In genomic region chrX:46477435-46477834, GRCh38 we compare ENCODE assay signal across 16 cellular contexts.
"Had no signal": no experiment of that assay in that cellular context is flagged by ENCODE, and none has a peak within 500 bp of the region (broad histone marks: within the 10 kb centered on the region; RNA-seq: fewer than 3 reads in every experiment).

No MANE protein-coding gene starts in this region.

- H3K36me3 ChIP-seq: cardiac muscle cell, colonic mucosa, uterus had no signal

- H3K27ac ChIP-seq: cardiac muscle cell, colonic mucosa, epithelial cell of prostate, heart left ventricle, left lung, stomach, uterus had no signal

- H3K27me3 ChIP-seq: cardiac muscle cell, colonic mucosa, heart left ventricle, left lung, stomach, uterus had no signal

- H3K4me3 ChIP-seq: cardiac muscle cell, colonic mucosa, heart left ventricle, left lung, stomach, uterus had no signal

- ATAC-seq: left lung, T-helper 17 cell had no signal

- H3K9me3 ChIP-seq: colonic mucosa, uterus had no signal

- DNase-seq: activated B cell treated with CpG ODN at 0.5 μM for 24 hours; activated effector memory CD4-positive, alpha-beta T cell treated with anti-CD3 and anti-CD28 coated beads, Interleukin-2, amount 50 U/mL, for 16 hours; activated naive CD8-positive, alpha-beta T cell treated with anti-CD3 and anti-CD28 coated beads, Interleukin-2, amount 10 ng/mL, durations not matched to agents 7 days and 5 days; activated T-cell treated with anti-CD3 and anti-CD28 coated beads, Interleukin-2, amount 50 U/mL, for 24 hours; anterior cingulate cortex; colonic mucosa; effector memory CD4-positive, alpha-beta T cell; left lung; mesenchymal stem cell; small intestine; stomach; T-helper 17 cell; uterus had no signal

- H3K4me1 ChIP-seq: colonic mucosa, left lung, stomach, uterus had no signal
